Comparison of ENCODE assay signal across 9 cellular contexts in the genomic region with DNA sequence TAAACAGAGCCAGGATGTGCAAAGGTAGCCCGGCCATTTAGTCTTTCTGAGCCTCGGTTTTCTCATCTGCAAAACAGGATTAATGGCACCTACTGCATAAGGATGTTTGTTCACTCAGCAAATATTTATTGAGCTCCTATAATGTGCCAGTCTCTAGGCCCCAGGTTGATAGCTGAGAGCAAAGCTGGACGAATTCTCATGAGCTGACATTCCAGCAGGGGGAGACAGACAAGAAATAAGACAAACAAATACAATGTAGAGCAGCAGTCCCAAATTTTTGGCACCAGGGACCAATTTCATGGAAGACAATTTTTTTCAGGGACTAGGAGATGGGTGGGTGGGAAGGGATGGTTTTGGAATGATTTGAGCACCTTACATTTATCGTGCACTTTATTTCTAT.
DNase-seq lines count a peak whose midpoint lies in the region; ATAC-seq, FAIRE-seq and TF ChIP-seq lines count a peak whose summit lies in the region.
"Had no signal": no experiment of that assay in that cellular context is flagged by ENCODE, and none has a peak within 500 bp of the region (broad histone marks: within the 10 kb centered on the region; RNA-seq: fewer than 3 reads in every experiment).

No MANE protein-coding gene starts in this region.

- no peaks in the 10 kb centered on the region for H3K36me3 Mint-ChIP-seq in activated naive CD8-positive, alpha-beta T cell treated with anti-CD3 and anti-CD28 coated beads for 36 hours

- H3K9me3 ChIP-seq in RWPE2 (ENCODE audit: severe bottlenecking): no peaks in the 10 kb centered on the region

- H3K27ac ChIP-seq in RWPE2 (ENCODE audit: poor library complexity, severe bottlenecking): no peak overlapping the region

- H3K4me3 Mint-ChIP-seq in activated naive CD8-positive, alpha-beta T cell treated with anti-CD3 and anti-CD28 coated beads for 36 hours: no peak overlapping the region

- peaks cover 12% of the 10 kb centered on the region for H3K4me1 Mint-ChIP-seq in activated naive CD8-positive, alpha-beta T cell treated with anti-CD3 and anti-CD28 coated beads for 36 hours

- peak; percentile 23 for DNase-seq in Ammon's horn (ENCODE audit: low spot score)
- DNase-seq in GM19239 (ENCODE audit: insufficient read length, low spot score): no peak
- no peak for DNase-seq in RWPE2 (ENCODE audit: low spot score)
- DNase-seq in inferior parietal cortex (ENCODE audit: extremely low spot score): peak; percentile 11
- no peak for DNase-seq in activated T-cell treated with anti-CD3 and anti-CD28 coated beads for 4 hours
- no peak for DNase-seq in activated naive CD8-positive, alpha-beta T cell treated with anti-CD3 and anti-CD28 coated beads for 36 hours
- no peak for DNase-seq in T-helper 9 cell
- DNase-seq: NCI-H2081 treated with DMSO at 0.1 percent for 48 hours had no signal

- H3K27ac Mint-ChIP-seq in activated naive CD8-positive, alpha-beta T cell treated with anti-CD3 and anti-CD28 coated beads for 36 hours: no peak overlapping the region

- H3K4me3 ChIP-seq in RWPE2 (ENCODE audit: severe bottlenecking): no peak overlapping the region

- TF ChIP-seq CTCF in RWPE2 (IDR thresholded peaks at IDR 0.05; ENCODE audit: poor library complexity, severe bottlenecking): peak; percentile 45

- peaks cover 44% of the 10 kb centered on the region for H3K27me3 ChIP-seq in RWPE2 (ENCODE audit: insufficient read depth, poor library complexity, severe bottlenecking)

- H3K36me3 ChIP-seq in RWPE2 (ENCODE audit: low read depth): no peaks in the 10 kb centered on the region

- FAIRE-seq in GM19239 (lab: Jason Lieb, UNC): peak; percentile 23

- ATAC-seq in RWPE2 (ENCODE audit: low read depth): no peak
- ATAC-seq in HG03378 (IDR thresholded peaks at IDR 0.05; ENCODE audit: unreplicated experiment): no peak

- no peaks in the 10 kb centered on the region for H3K4me1 ChIP-seq in RWPE2 (ENCODE audit: insufficient read depth, poor library complexity, severe bottlenecking)

- H3K9me3 Mint-ChIP-seq in activated naive CD8-positive, alpha-beta T cell treated with anti-CD3 and anti-CD28 coated beads for 36 hours: no peaks in the 10 kb centered on the region

- peaks cover 68% of the 10 kb centered on the region for H3K27me3 Mint-ChIP-seq in activated naive CD8-positive, alpha-beta T cell treated with anti-CD3 and anti-CD28 coated beads for 36 hours

Comparison
In these comparisons a context has a peak if more than half of its experiments do, and no peak if none do; other contexts are left out.
1. DNase-seq: peak in Ammon's horn (single experiment) and inferior parietal cortex (single experiment); none in GM19239 (single experiment), RWPE2 (single experiment), activated T-cell treated with anti-CD3 and anti-CD28 coated beads for 4 hours (single experiment), activated naive CD8-positive, alpha-beta T cell treated with anti-CD3 and anti-CD28 coated beads for 36 hours (single experiment) and T-helper 9 cell (single experiment).